Comparison of ENCODE assay signal across 2 cellular contexts in genomic region chr19:10521461-10522216, GRCh38.
TF ChIP-seq lines count a peak whose summit lies in the region.

No MANE protein-coding gene starts in this region.

TF ChIP-seq in GM23338, 12 proteins besides CTCF, POLR2A, EP300 and RAD21:
- TF ChIP-seq ZNF331 (CRISPR knock-in tag; IDR thresholded peaks at IDR 0.05; ENCODE audit: low read depth), result no peak
- no peak for TF ChIP-seq STAT1 (IDR thresholded peaks at IDR 0.05; ENCODE audit: unreplicated experiment)
- TF ChIP-seq JUNB (IDR thresholded peaks at IDR 0.05; ENCODE audit: unreplicated experiment), result no peak
- no peak for TF ChIP-seq EZH2phosphoT487 (IDR thresholded peaks at IDR 0.05; ENCODE audit: unreplicated experiment)
- TF ChIP-seq, protein P1, sequence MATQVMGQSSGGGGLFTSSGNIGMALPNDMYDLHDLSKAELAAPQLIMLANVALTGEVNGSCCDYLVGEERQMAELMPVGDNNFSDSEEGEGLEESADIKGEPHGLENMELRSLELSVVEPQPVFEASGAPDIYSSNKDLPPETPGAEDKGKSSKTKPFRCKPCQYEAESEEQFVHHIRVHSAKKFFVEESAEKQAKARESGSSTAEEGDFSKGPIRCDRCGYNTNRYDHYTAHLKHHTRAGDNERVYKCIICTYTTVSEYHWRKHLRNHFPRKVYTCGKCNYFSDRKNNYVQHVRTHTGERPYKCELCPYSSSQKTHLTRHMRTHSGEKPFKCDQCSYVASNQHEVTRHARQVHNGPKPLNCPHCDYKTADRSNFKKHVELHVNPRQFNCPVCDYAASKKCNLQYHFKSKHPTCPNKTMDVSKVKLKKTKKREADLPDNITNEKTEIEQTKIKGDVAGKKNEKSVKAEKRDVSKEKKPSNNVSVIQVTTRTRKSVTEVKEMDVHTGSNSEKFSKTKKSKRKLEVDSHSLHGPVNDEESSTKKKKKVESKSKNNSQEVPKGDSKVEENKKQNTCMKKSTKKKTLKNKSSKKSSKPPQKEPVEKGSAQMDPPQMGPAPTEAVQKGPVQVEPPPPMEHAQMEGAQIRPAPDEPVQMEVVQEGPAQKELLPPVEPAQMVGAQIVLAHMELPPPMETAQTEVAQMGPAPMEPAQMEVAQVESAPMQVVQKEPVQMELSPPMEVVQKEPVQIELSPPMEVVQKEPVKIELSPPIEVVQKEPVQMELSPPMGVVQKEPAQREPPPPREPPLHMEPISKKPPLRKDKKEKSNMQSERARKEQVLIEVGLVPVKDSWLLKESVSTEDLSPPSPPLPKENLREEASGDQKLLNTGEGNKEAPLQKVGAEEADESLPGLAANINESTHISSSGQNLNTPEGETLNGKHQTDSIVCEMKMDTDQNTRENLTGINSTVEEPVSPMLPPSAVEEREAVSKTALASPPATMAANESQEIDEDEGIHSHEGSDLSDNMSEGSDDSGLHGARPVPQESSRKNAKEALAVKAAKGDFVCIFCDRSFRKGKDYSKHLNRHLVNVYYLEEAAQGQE (IDR thresholded peaks at IDR 0.05; ENCODE audit: unreplicated experiment), result no peak
- no peak for TF ChIP-seq POLR2AphosphoS5 (IDR thresholded peaks at IDR 0.05; ENCODE audit: low read depth)
- no peak for TF ChIP-seq ZNF462 (CRISPR knock-in tag; IDR thresholded peaks at IDR 0.05)
- TF ChIP-seq, protein P2, sequence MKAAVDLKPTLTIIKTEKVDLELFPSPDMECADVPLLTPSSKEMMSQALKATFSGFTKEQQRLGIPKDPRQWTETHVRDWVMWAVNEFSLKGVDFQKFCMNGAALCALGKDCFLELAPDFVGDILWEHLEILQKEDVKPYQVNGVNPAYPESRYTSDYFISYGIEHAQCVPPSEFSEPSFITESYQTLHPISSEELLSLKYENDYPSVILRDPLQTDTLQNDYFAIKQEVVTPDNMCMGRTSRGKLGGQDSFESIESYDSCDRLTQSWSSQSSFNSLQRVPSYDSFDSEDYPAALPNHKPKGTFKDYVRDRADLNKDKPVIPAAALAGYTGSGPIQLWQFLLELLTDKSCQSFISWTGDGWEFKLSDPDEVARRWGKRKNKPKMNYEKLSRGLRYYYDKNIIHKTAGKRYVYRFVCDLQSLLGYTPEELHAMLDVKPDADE (IDR thresholded peaks at IDR 0.05), result no peak
- TF ChIP-seq NANOG (IDR thresholded peaks at IDR 0.05; ENCODE audit: borderline replicate concordance), result no peak
- TF ChIP-seq CREB1 (CRISPR knock-in tag; IDR thresholded peaks at IDR 0.05; ENCODE audit: low read depth), result no peak
- TF ChIP-seq EZH2 (IDR thresholded peaks at IDR 0.05; ENCODE audit: low read depth, unreplicated experiment), result no peak
- no peak for TF ChIP-seq ZNF114 (CRISPR knock-in tag; IDR thresholded peaks at IDR 0.05)

TF ChIP-seq in K562, 482 proteins besides CTCF, POLR2A, EP300 and RAD21:
- TF ChIP-seq RNF219 (CRISPR knock-in tag; IDR thresholded peaks at IDR 0.05) (no peak), KAT2B (IDR thresholded peaks at IDR 0.05; ENCODE audit: low read depth, low read length) (no peak), TEAD4 (IDR thresholded peaks at IDR 0.05; ENCODE audit: low read length) (no peak), TEAD4 (CRISPR knock-in tag; IDR thresholded peaks at IDR 0.05; ENCODE audit: borderline replicate concordance) (no peak), NFXL1 (CRISPR knock-in tag; IDR thresholded peaks at IDR 0.05) (no peak), HIVEP1 (CRISPR knock-in tag; IDR thresholded peaks at IDR 0.05) (no peak), ZNF347 (CRISPR knock-in tag; IDR thresholded peaks at IDR 0.05; ENCODE audit: low read depth) (no peak), E2F8 (IDR thresholded peaks at IDR 0.05; ENCODE audit: low read depth, partially characterized antibody) (no peak), ESRRA (IDR thresholded peaks at IDR 0.05; ENCODE audit: borderline replicate concordance, low read depth) (no peak), C11orf30 (IDR thresholded peaks at IDR 0.05; ENCODE audit: low read depth) (no peak), SMAD2 (IDR thresholded peaks at IDR 0.05; ENCODE audit: low read depth, low read length) (no peak)
- TF ChIP-seq, protein P3, sequence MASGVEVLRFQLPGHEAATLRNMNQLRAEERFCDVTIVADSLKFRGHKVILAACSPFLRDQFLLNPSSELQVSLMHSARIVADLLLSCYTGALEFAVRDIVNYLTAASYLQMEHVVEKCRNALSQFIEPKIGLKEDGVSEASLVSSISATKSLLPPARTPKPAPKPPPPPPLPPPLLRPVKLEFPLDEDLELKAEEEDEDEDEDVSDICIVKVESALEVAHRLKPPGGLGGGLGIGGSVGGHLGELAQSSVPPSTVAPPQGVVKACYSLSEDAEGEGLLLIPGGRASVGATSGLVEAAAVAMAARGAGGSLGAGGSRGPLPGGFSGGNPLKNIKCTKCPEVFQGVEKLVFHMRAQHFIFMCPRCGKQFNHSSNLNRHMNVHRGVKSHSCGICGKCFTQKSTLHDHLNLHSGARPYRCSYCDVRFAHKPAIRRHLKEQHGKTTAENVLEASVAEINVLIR (CRISPR knock-in tag; IDR thresholded peaks at IDR 0.05), result no peak
- TF ChIP-seq, protein P4, sequence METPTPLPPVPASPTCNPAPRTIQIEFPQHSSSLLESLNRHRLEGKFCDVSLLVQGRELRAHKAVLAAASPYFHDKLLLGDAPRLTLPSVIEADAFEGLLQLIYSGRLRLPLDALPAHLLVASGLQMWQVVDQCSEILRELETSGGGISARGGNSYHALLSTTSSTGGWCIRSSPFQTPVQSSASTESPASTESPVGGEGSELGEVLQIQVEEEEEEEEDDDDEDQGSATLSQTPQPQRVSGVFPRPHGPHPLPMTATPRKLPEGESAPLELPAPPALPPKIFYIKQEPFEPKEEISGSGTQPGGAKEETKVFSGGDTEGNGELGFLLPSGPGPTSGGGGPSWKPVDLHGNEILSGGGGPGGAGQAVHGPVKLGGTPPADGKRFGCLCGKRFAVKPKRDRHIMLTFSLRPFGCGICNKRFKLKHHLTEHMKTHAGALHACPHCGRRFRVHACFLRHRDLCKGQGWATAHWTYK (CRISPR knock-in tag; IDR thresholded peaks at IDR 0.05), result no peak
- TF ChIP-seq, protein P5, sequence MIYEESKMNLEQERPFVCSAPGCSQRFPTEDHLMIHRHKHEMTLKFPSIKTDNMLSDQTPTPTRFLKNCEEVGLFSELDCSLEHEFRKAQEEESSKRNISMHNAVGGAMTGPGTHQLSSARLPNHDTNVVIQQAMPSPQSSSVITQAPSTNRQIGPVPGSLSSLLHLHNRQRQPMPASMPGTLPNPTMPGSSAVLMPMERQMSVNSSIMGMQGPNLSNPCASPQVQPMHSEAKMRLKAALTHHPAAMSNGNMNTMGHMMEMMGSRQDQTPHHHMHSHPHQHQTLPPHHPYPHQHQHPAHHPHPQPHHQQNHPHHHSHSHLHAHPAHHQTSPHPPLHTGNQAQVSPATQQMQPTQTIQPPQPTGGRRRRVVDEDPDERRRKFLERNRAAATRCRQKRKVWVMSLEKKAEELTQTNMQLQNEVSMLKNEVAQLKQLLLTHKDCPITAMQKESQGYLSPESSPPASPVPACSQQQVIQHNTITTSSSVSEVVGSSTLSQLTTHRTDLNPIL (CRISPR knock-in tag; IDR thresholded peaks at IDR 0.05), result no peak
